Comparison of ENCODE assay signal across 33 cellular contexts in the genomic region with DNA sequence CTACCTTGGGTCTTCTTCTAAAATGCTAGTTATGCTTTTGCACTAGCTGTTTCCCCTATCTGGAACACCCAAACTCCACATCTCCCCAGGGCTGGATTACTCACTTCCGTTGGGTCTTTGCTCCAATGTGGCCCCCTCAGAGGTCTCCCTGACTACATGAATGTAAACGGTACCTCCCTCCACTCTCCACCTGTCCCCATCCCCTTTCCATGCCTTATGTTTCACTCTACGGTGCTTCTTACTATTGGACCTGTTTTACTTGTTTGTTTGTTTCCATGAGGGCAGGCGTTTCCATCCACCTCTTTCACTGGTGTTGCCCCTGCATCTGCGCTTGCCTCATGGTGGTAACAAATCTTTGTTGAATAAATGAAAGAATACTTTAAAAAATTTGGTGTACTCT.
"Had no signal": no experiment of that assay in that cellular context is flagged by ENCODE, and none has a peak within 500 bp of the region (broad histone marks: within the 10 kb centered on the region; RNA-seq: fewer than 3 reads in every experiment).

No MANE protein-coding gene starts in this region.

- H3K27me3 ChIP-seq: ascending aorta, cardiac muscle cell had no signal

- ATAC-seq: activated CD8-positive, alpha-beta T cell treated with anti-CD3 and anti-CD28 coated beads for 36 hours; activated naive CD4-positive, alpha-beta T cell treated with anti-CD3 and anti-CD28 coated beads, Interleukin-2, amount 50 U/mL, for 72 hours; activated T-cell treated with anti-CD3 and anti-CD28 coated beads, Interleukin-2, amount 50 U/mL, for 4 hours; activated T-cell treated with anti-CD3 and anti-CD28 coated beads, Interleukin-2, amount 50 U/mL, for 72 hours; activated T-helper 17 cell treated with anti-CD3 and anti-CD28 coated beads, Interleukin-2, amount 50 U/mL, for 72 hours had no signal

- DNase-seq: activated B cell treated with CpG ODN at 0.5 μM for 24 hours; activated CD4-positive, alpha-beta memory T cell treated with anti-CD3 and anti-CD28 coated beads for 36 hours; activated CD4-positive, alpha-beta T cell treated with anti-CD3 and anti-CD28 coated beads for 4 hours; activated CD4-positive, alpha-beta T cell treated with anti-CD3 and anti-CD28 coated beads, Interleukin-2, amount 10 ng/mL, durations not matched to agents 24 days and 14 days; activated CD4-positive, alpha-beta T cell treated with anti-CD3 and anti-CD28 coated beads, Interleukin-2, amount 50 U/mL, for 1 hour; activated CD4-positive, alpha-beta T cell treated with anti-CD3 and anti-CD28 coated beads, Interleukin-2, amount 50 U/mL, for 4 hours; activated CD4-positive, CD25-positive, alpha-beta regulatory T cell treated with anti-CD3 and anti-CD28 coated beads, Interleukin-2, amount 50 U/mL, for 72 hours; activated CD8-positive, alpha-beta memory T cell treated with anti-CD3 and anti-CD28 coated beads, Interleukin-2, amount 50 U/mL, for 4 hours; activated CD8-positive, alpha-beta T cell treated with anti-CD3 and anti-CD28 coated beads for 36 hours; activated effector memory CD4-positive, alpha-beta T cell treated with anti-CD3 and anti-CD28 coated beads, Interleukin-2, amount 50 U/mL, for 16 hours; activated gamma-delta T cell treated with Interleukin-2 at 50 U/mL for 16 hours; activated naive CD4-positive, alpha-beta T cell; activated naive CD4-positive, alpha-beta T cell treated with anti-CD3 and anti-CD28 coated beads for 36 hours; activated naive CD4-positive, alpha-beta T cell treated with anti-CD3 and anti-CD28 coated beads, Interleukin-2, amount 50 U/mL, for 16 hours; activated naive CD8-positive, alpha-beta T cell treated with anti-CD3 and anti-CD28 coated beads for 36 hours; activated T-cell treated with anti-CD3 and anti-CD28 coated beads for 4 hours; activated T-cell treated with anti-CD3 and anti-CD28 coated beads, Interleukin-2, amount 50 U/mL, for 1 hour; activated T-cell treated with anti-CD3 and anti-CD28 coated beads, Interleukin-2, amount 50 U/mL, for 4 hours; activated T-cell treated with anti-CD3 and anti-CD28 coated beads, Interleukin-2, amount 50 U/mL, for 72 hours; amygdala; anterior cingulate cortex; caudate nucleus; cerebellar nuclear complex; T-helper 1 cell; T-helper 2 cell; T-helper 9 cell had no signal

- H3K9me3 ChIP-seq: ascending aorta had no signal

- FAIRE-seq: bronchial epithelial cell, TTC549 had no signal

- H3K4me1 ChIP-seq: ascending aorta had no signal

- H3K36me3 ChIP-seq: ascending aorta, cardiac muscle cell had no signal

- H3K4me3 ChIP-seq: ascending aorta, cardiac muscle cell had no signal

- H3K27ac ChIP-seq: ascending aorta, cardiac muscle cell, VCaP had no signal
